Comparison of ENCODE assay signal across 20 cellular contexts in genomic region chr9:120186276-120186675, GRCh38.
A peak's percentile ranks its signal among the peaks of the same experiment; 100 is the strongest.
DNase-seq lines count a peak whose midpoint lies in the region; TF ChIP-seq lines count a peak whose summit lies in the region.
"Had no signal": no experiment of that assay in that cellular context is flagged by ENCODE, and none has a peak within 500 bp of the region (broad histone marks: within the 10 kb centered on the region; RNA-seq: fewer than 3 reads in every experiment).

No MANE protein-coding gene starts in this region.

- H3K4me3 Mint-ChIP-seq in progenitor cell of endocrine pancreas (ENCODE audit: low read depth) = no peak overlapping the region
- H3K4me3 Mint-ChIP-seq: CD4-positive, alpha-beta memory T cell had no signal

- DNase-seq in NCI-H1092 (lab: John Stamatoyannopoulos, UW) (peak; percentile 14), NCI-H2081 treated with DMSO at 0.1 percent for 48 hours (lab: John Stamatoyannopoulos, UW) (peak; percentile 22), cerebellar cortex (ENCODE audit: low spot score) (peak; percentile 94), GM03348 (ENCODE audit: low spot score) (no peak), posterior vena cava (ENCODE audit: low spot score) (no peak), progenitor cell of endocrine pancreas (ENCODE audit: low spot score, unreplicated experiment) (no peak), SIG-M5 (lab: John Stamatoyannopoulos, UW) (no peak)
- DNase-seq: CD4-positive, alpha-beta memory T cell; DMS 273 treated with DMSO at 0.1 percent for 48 hours; DMS79; EL; Kasumi-1; NCI-H146; NCI-H1930; NCI-H2171; NCI-H226; NCI-H524; OCI-M1; Peyer's patch; SHP77 treated with DMSO at 0.1 percent for 48 hours had no signal

- H3K36me3 Mint-ChIP-seq in progenitor cell of endocrine pancreas (ENCODE audit: insufficient read depth) = no peaks in the 10 kb centered on the region
- H3K36me3 Mint-ChIP-seq: CD4-positive, alpha-beta memory T cell had no signal

- intact Hi-C loops in posterior vena cava (cut with DNase I) = no loop called here

- H3K9me3 Mint-ChIP-seq in progenitor cell of endocrine pancreas (ENCODE audit: low read depth) = no peaks in the 10 kb centered on the region

- no peak overlapping the region for H3K27ac Mint-ChIP-seq in progenitor cell of endocrine pancreas
- H3K27ac Mint-ChIP-seq: CD4-positive, alpha-beta memory T cell had no signal

- peaks cover 25% of the 10 kb centered on the region for H3K27me3 Mint-ChIP-seq in progenitor cell of endocrine pancreas

- TF ChIP-seq CTCF in progenitor cell of endocrine pancreas (IDR thresholded peaks at IDR 0.05; ENCODE audit: unreplicated experiment) = no peak

- H3K4me1 Mint-ChIP-seq in progenitor cell of endocrine pancreas (ENCODE audit: low read depth) = no peaks in the 10 kb centered on the region
- H3K4me1 Mint-ChIP-seq: CD4-positive, alpha-beta memory T cell had no signal

Comparison
In these comparisons a context has a peak if more than half of its experiments do, and no peak if none do; other contexts are left out.
1. DNase-seq: peak in NCI-H1092 (single experiment), NCI-H2081 treated with DMSO at 0.1 percent for 48 hours (single experiment) and cerebellar cortex (single experiment); none in GM03348 (single experiment), posterior vena cava (single experiment), progenitor cell of endocrine pancreas (single experiment) and SIG-M5 (single experiment).